Comparison of ENCODE assay signal across 8 cellular contexts in genomic region chr4:158769175-158769831, GRCh38. TPM values are rescaled to one million over a fixed set of nuclear protein-coding genes. Genes with fewer than 3 reads are reported as not detected.
DNase-seq lines count a peak whose midpoint lies in the region; ATAC-seq, FAIRE-seq and TF ChIP-seq lines count a peak whose summit lies in the region.

No MANE protein-coding gene starts in this region.

- H4K5ac ChIP-seq in H1 (ENCODE audit: insufficient read length, low read depth, low read length) = no peak overlapping the region

- H2BK5ac ChIP-seq in H1 (ENCODE audit: low read depth, low read length) = no peak overlapping the region

- peak; percentile 9 for DNase-seq in Daoy (ENCODE audit: low read depth)
- no peak for DNase-seq in H7
- DNase-seq in activated CD8-positive, alpha-beta memory T cell treated with anti-CD3 and anti-CD28 coated beads for 24 hours = peak; percentile 83
- DNase-seq in H1 (ENCODE audit: low read depth in 1 of 2, low spot score in 2 of 2) = peak in 1 of 2 experiments; percentile 76
- no peak for DNase-seq in GM13976 (ENCODE audit: low spot score)

- H2BK120ac ChIP-seq in H1 (replicated peaks; ENCODE audit: low read depth, low read length) = no peak overlapping the region

- H3K27me3 ChIP-seq in H7 (ENCODE audit: control insufficient read depth, insufficient read depth, low read length) (peaks cover 6% of the 10 kb centered on the region), Loucy (ENCODE audit: insufficient read depth, low read length, poor library complexity, severe bottlenecking) (no peaks in the 10 kb centered on the region), H1 (replicated peaks in 1 of 4; ENCODE audit: control insufficient read depth in 3 of 4, extremely low read depth in 1 of 4, insufficient read depth in 3 of 4, low read length in 3 of 4) (no peaks in the 10 kb centered on the region; a peak in 1 of 7 replicates), mononuclear cell (ENCODE audit: insufficient read depth, low read length) (peaks cover 7% of the 10 kb centered on the region)

- no peak overlapping the region for H2BK20ac ChIP-seq in H1 (ENCODE audit: low read length)

- CTCF ChIA-PET in H1 (lab: Charles Lee; ENCODE audit: partially characterized antibody) = interaction anchor here (0.5 to 1.7 kb wide), 6 partner anchors 9 to 1785 kb away, joined by 3 to 5 read pairs (median 4); no protein-coding TSS in a partner anchor

- no peak overlapping the region; the same call in 1 of the 2 replicates for H2BK12ac ChIP-seq in H1 (ENCODE audit: low read depth, low read length)

- WGBS in H1 (ENCODE audit: extremely low coverage in 1 of 2, insufficient coverage in 1 of 2, insufficient read length in 1 of 2, insufficient replicate concordance in 2 of 2, low coverage in 1 of 2, low lambda C conversion rate in 2 of 2, missing lambda C conversion rate in 1 of 2), 2 experiments = 2% methylated on average over 44 of the region's 47 CpGs; no CpG with 5 or more reads in 1 of the 2 experiments

- H3K27ac ChIP-seq in H1 (ENCODE audit: low read depth, low read length) = no peak overlapping the region

- H3K9ac ChIP-seq in Loucy (ENCODE audit: low read depth, low read length, poor library complexity, severe bottlenecking) (peak overlapping the region; percentile 80), H1 (replicated peaks in 1 of 4; ENCODE audit: extremely low read depth in 1 of 4, low read depth in 3 of 4, low read length in 3 of 4) (peak overlapping the region; percentile 56 to 95 (median 60))

- peaks cover 49% of the 10 kb centered on the region for H3K79me2 ChIP-seq in Loucy (ENCODE audit: insufficient read depth, low read length)
- peaks cover 0 to 10% of the 10 kb centered on the region in 2 experiments; a peak in 1 of 4 replicates for H3K79me2 ChIP-seq in H1 (ENCODE audit: control insufficient read depth in 1 of 2, insufficient read depth in 2 of 2, low read length in 2 of 2)

- POLR2A ChIA-PET in H1 (lab: Charles Lee; ENCODE audit: partially characterized antibody) = interaction anchor here (0.9 to 1.9 kb wide), 3 partner anchors 20 to 88 kb away, joined by 3 to 9 read pairs (median 5); no protein-coding TSS in a partner anchor

- no peak overlapping the region for H3K23ac ChIP-seq in H1 (ENCODE audit: insufficient read length)

- peak; percentile 38 for ATAC-seq in stimulated activated memory B cell treated with anti-CD40 and anti-IgM and Interleukin-4, amounts not matched to agents 10 μg/mL and 1 μg/mL and 100 μg/mL, for 72 hours

- peak overlapping the region; percentile 76 for H2AFZ ChIP-seq in Loucy (ENCODE audit: low read length)
- peak overlapping the region; percentile 90; the same call in 1 of the 2 replicates for H2AFZ ChIP-seq in H1 (ENCODE audit: low read length)

- TF ChIP-seq EP300 in H1 (IDR thresholded peaks at IDR 0.05; ENCODE audit: borderline replicate concordance in 1 of 2, low read depth in 2 of 2, low read length in 2 of 2) = no peak

- no peak overlapping the region for H3K4ac ChIP-seq in H1 (replicated peaks; ENCODE audit: insufficient read length, low read depth, low read length)

- no peaks in the 10 kb centered on the region for H3K36me3 ChIP-seq in H7 (replicated peaks; ENCODE audit: control insufficient read depth, insufficient read depth, low read length)
- H3K36me3 ChIP-seq in Loucy (ENCODE audit: insufficient read depth, low read length) = no peaks in the 10 kb centered on the region
- no peaks in the 10 kb centered on the region for H3K36me3 ChIP-seq in H1 (ENCODE audit: control insufficient read depth in 2 of 4, insufficient read depth in 4 of 4, low read length in 3 of 4)

- no peak overlapping the region for H3K14ac ChIP-seq in H1 (ENCODE audit: insufficient read length)

- TF ChIP-seq CTCF in Loucy (conservative IDR thresholded peaks at IDR 0.05; ENCODE audit: low read length) (no peak), H1 (IDR thresholded peaks at IDR 0.05; ENCODE audit: control extremely low read depth in 1 of 3, insufficient read depth in 1 of 3, low read depth in 1 of 3, low read length in 3 of 3) (no peak), GM13976 (IDR thresholded peaks at IDR 0.05; ENCODE audit: borderline replicate concordance, control extremely low read depth, extremely low read depth, insufficient read depth, missing control alignments) (no peak)

- H3K27me3 Mint-ChIP-seq in stimulated activated memory B cell treated with anti-CD40 and anti-IgM and Interleukin-4, amounts not matched to agents 10 μg/mL and 1 μg/mL and 100 μg/mL, for 72 hours = peaks cover 76% of the 10 kb centered on the region

- H3F3A ChIP-seq in Loucy (ENCODE audit: low read depth) = no peaks in the 10 kb centered on the region; the same call in 1 of the 2 replicates

- H3K79me1 ChIP-seq in H1 (ENCODE audit: low read depth, low read length) = 0 out of 2 replicates have a peak, but pooled peaks cover 2% of the 10 kb centered on the region

- no peaks in the 10 kb centered on the region for H3K36me3 Mint-ChIP-seq in stimulated activated memory B cell treated with anti-CD40 and anti-IgM and Interleukin-4, amounts not matched to agents 10 μg/mL and 1 μg/mL and 100 μg/mL, for 72 hours

- no peak overlapping the region for H2AK5ac ChIP-seq in H1 (ENCODE audit: low read depth, low read length)

- in situ Hi-C loops in GM13976 (cut with MboI; ENCODE audit: low sequenced_read_pairs, unreplicated experiment) = no loop called here

- FAIRE-seq in H1 (lab: Jason Lieb, UNC) = no peak

- H2BK15ac ChIP-seq in H1 (ENCODE audit: low read length) = no peak overlapping the region

- H4K20me1 ChIP-seq in Loucy (ENCODE audit: insufficient read depth, low read length, poor library complexity, severe bottlenecking) (peaks cover 16% of the 10 kb centered on the region), H1 (replicated peaks in 1 of 2; ENCODE audit: control insufficient read depth in 1 of 2, insufficient read depth in 2 of 2, low read length in 2 of 2) (peaks cover 0 to 2% of the 10 kb centered on the region in 2 experiments)

- peaks cover 6% of the 10 kb centered on the region for H3K4me1 Mint-ChIP-seq in stimulated activated memory B cell treated with anti-CD40 and anti-IgM and Interleukin-4, amounts not matched to agents 10 μg/mL and 1 μg/mL and 100 μg/mL, for 72 hours

- no peak overlapping the region for H3K56ac ChIP-seq in H1 (replicated peaks; ENCODE audit: insufficient read length, low read depth, low read length)

- peak overlapping the region; percentile 95 for H3K4me3 Mint-ChIP-seq in stimulated activated memory B cell treated with anti-CD40 and anti-IgM and Interleukin-4, amounts not matched to agents 10 μg/mL and 1 μg/mL and 100 μg/mL, for 72 hours

- no peak overlapping the region for H4K91ac ChIP-seq in H1 (replicated peaks; ENCODE audit: insufficient read length, low read length)

- no peaks in the 10 kb centered on the region for H3K9me2 ChIP-seq in Loucy (replicated peaks; ENCODE audit: low read depth, low read length)

- no peak for TF ChIP-seq RAD21 in H1 (IDR thresholded peaks at IDR 0.05 in 1 of 2, conservative IDR thresholded peaks at IDR 0.05 in 1 of 2; ENCODE audit: low read depth in 2 of 2, low read length in 2 of 2)

- H3K4me3 ChIP-seq in H7 (ENCODE audit: insufficient read depth, low read depth, low read length) (peak overlapping the region; percentile 81), Loucy (ENCODE audit: low read length, poor library complexity, severe bottlenecking) (peak overlapping the region; percentile 98), H1 (ENCODE audit: extremely low read depth in 1 of 4, insufficient read depth in 2 of 4, low read depth in 3 of 4, low read length in 4 of 4) (peak overlapping the region; percentile 68 to 85 (median 80)), mononuclear cell (ENCODE audit: low read length) (peak overlapping the region; percentile 63)

- H3K4me1 ChIP-seq in Loucy (ENCODE audit: insufficient read depth, low read length, poor library complexity, severe bottlenecking) (peaks cover 57% of the 10 kb centered on the region), H1 (replicated peaks in 1 of 4; ENCODE audit: control insufficient read depth in 3 of 4, insufficient read depth in 4 of 4, low read length in 3 of 4) (peaks cover 0 to 5% (median 0%) of the 10 kb centered on the region in 4 experiments; a peak in 2 of 7 replicates), mononuclear cell (ENCODE audit: insufficient read depth, low read length) (peaks cover 32% of the 10 kb centered on the region)

- peak overlapping the region; percentile 85 for H3K27ac Mint-ChIP-seq in stimulated activated memory B cell treated with anti-CD40 and anti-IgM and Interleukin-4, amounts not matched to agents 10 μg/mL and 1 μg/mL and 100 μg/mL, for 72 hours

- H4K8ac ChIP-seq in H1 (ENCODE audit: extremely low read depth, insufficient read depth, low read length) = peak overlapping the region; percentile 60; the same call in 1 of the 2 replicates

- no peaks in the 10 kb centered on the region for H3K9me3 Mint-ChIP-seq in stimulated activated memory B cell treated with anti-CD40 and anti-IgM and Interleukin-4, amounts not matched to agents 10 μg/mL and 1 μg/mL and 100 μg/mL, for 72 hours

- peak overlapping the region; percentile 88 for H3K4me2 ChIP-seq in Loucy (ENCODE audit: low read depth, low read length, poor library complexity, severe bottlenecking)
- peak overlapping the region; percentile 75 to 76 for H3K4me2 ChIP-seq in H1 (ENCODE audit: insufficient read depth in 1 of 2, low read depth in 2 of 2, low read length in 2 of 2)

- H3K18ac ChIP-seq in H1 (ENCODE audit: extremely low read depth, low read length) = peak overlapping the region; percentile 75; the same call in 1 of the 2 replicates

- no peak for TF ChIP-seq POLR2A in H1 (IDR thresholded peaks at IDR 0.05; ENCODE audit: control extremely low read depth in 1 of 2, low read depth in 2 of 2, low read length in 2 of 2)

- peaks cover 8% of the 10 kb centered on the region for H3K23me2 ChIP-seq in H1 (ENCODE audit: low read depth, low read length)

- no peaks in the 10 kb centered on the region for H3K9me3 ChIP-seq in Loucy (ENCODE audit: insufficient read depth, low read depth, low read length)
- no peaks in the 10 kb centered on the region for H3K9me3 ChIP-seq in H1 (ENCODE audit: insufficient read depth in 2 of 2, low read depth in 1 of 2, low read length in 1 of 2)
- no peaks in the 10 kb centered on the region for H3K9me3 ChIP-seq in mononuclear cell (ENCODE audit: low read depth, low read length)

RNA-seq across cellular contexts. Expression of gene FNIP2, which starts 0.5 kb away (rescaled TPM):
- total RNA-seq in Daoy (2014; rRNA removed; shearing (Covaris generic)) = 5.2 and 12.5 TPM in 2 replicates
- total RNA-seq in H7 (2014; rRNA removed; shearing (Covaris generic)) = 5.9 and 9.2 TPM in 2 replicates
- 13.0 and 13.4 TPM in 2 replicates for total RNA-seq in H1 (2021; fragmentation: NEBNext Ultra II Directional; extraction: Animal tissue kit (Norgen Biotek cat#: 25700))
- polyA plus RNA-seq in H1 (2011; rRNA removed) = 3.6 and 4.0 TPM in 2 replicates
- polyA plus RNA-seq in H1 (2011; cell fraction: cytosol; rRNA removed) = 5.6 TPM
- polyA plus RNA-seq in H1 (2011; cell fraction: nucleus; rRNA removed) = 5.7 TPM
- polyA plus RNA-seq in H1 (2012, experiment 1 of 2) = 4.8 to 7.7 TPM (median 5.7 TPM) in 4 replicates
- 0.29 TPM for polyA plus RNA-seq in H1 (2012, experiment 2 of 2)
- polyA plus RNA-seq in H1 (2013, experiment 1 of 2) = 4.6 TPM
- polyA plus RNA-seq in H1 (2013, experiment 2 of 2) = 5.3 TPM
- 19.4 and 25.2 TPM in 2 replicates for polyA minus RNA-seq in H1 (2011; rRNA and poly(A)+ RNA removed)
- 7.5 TPM for polyA minus RNA-seq in H1 (2011; cell fraction: cytosol; rRNA and poly(A)+ RNA removed)
- polyA minus RNA-seq in H1 (2011; cell fraction: nucleus; rRNA and poly(A)+ RNA removed) = 21.7 TPM
- total RNA-seq in mononuclear cell = 30.9 TPM

RNA-seq across cellular contexts. Expression of gene PPID, which starts 46.1 kb away (rescaled TPM):
- 47.8 and 50.3 TPM in 2 replicates for total RNA-seq in Daoy (2014; rRNA removed; shearing (Covaris generic))
- total RNA-seq in H7 (2014; rRNA removed; shearing (Covaris generic)) = 31.1 and 37.2 TPM in 2 replicates
- total RNA-seq in H1 (2021; fragmentation: NEBNext Ultra II Directional; extraction: Animal tissue kit (Norgen Biotek cat#: 25700)) = 48.3 and 53.2 TPM in 2 replicates
- 20.2 and 23.3 TPM in 2 replicates for polyA plus RNA-seq in H1 (2011; rRNA removed)
- 21.9 TPM for polyA plus RNA-seq in H1 (2011; cell fraction: cytosol; rRNA removed)
- 15.8 TPM for polyA plus RNA-seq in H1 (2011; cell fraction: nucleus; rRNA removed)
- polyA plus RNA-seq in H1 (2012, experiment 1 of 2) = 32.6 to 61.1 TPM (median 36.5 TPM) in 4 replicates
- polyA plus RNA-seq in H1 (2012, experiment 2 of 2) = 9.6 TPM
- 44.3 TPM for polyA plus RNA-seq in H1 (2013, experiment 1 of 2)
- 45.8 TPM for polyA plus RNA-seq in H1 (2013, experiment 2 of 2)
- polyA minus RNA-seq in H1 (2011; rRNA and poly(A)+ RNA removed) = 3.9 and 6.1 TPM in 2 replicates
- polyA minus RNA-seq in H1 (2011; cell fraction: cytosol; rRNA and poly(A)+ RNA removed) = 8.5 TPM
- polyA minus RNA-seq in H1 (2011; cell fraction: nucleus; rRNA and poly(A)+ RNA removed) = 17.5 TPM
- 9.6 TPM for total RNA-seq in mononuclear cell

Comparison
In these comparisons a context has a peak if more than half of its experiments do, and no peak if none do; other contexts are left out.
1. DNase-seq: peak in Daoy (single experiment) and activated CD8-positive, alpha-beta memory T cell treated with anti-CD3 and anti-CD28 coated beads for 24 hours (single experiment); none in H7 (single experiment) and GM13976 (single experiment).
2. Peak in every context shown above with its lines, with median percentiles within 50 percentile points of each other: H3K4me3 ChIP-seq.